Comparison of ENCODE assay signal across 8 cellular contexts in the genomic region with DNA sequence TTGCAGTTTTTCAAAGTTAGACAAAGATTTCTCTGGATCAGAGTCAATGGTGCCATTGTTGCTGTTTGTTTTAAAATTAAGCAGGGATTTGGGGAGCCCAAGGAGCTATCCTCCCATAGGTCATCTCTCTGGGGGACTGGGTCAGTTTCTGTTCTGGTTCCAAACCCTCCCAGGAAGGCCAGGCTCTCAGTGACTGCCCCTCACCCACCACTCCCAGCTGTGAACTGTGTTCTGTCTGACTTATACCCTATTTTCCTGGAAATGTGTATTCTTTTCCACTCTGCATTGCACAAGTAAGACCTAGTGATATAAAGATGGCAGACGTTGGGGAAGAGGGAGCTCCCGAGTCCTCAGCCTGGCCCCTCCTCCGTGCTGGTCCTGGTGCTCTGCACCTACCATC.
"Had no signal": no experiment of that assay in that cellular context is flagged by ENCODE, and none has a peak within 500 bp of the region (broad histone marks: within the 10 kb centered on the region; RNA-seq: fewer than 3 reads in every experiment).

No MANE protein-coding gene starts in this region.

- H3K4me1 Mint-ChIP-seq: IgD-negative memory B cell had no signal

- ATAC-seq: HCT116 had no signal

- H3K27ac Mint-ChIP-seq: IgD-negative memory B cell had no signal

- H3K36me3 ChIP-seq: HAP-1 had no signal

- H3K9me3 Mint-ChIP-seq: HFFc6, IgD-negative memory B cell had no signal

- H3K36me3 Mint-ChIP-seq: IgD-negative memory B cell had no signal

- H3K4me3 ChIP-seq: GM23248, HAP-1 had no signal

- H2AFZ ChIP-seq: GM23248 had no signal

- H3K9me3 ChIP-seq: HAP-1 had no signal

- H3K9ac ChIP-seq: GM23248 had no signal

- H3K4me1 ChIP-seq: HAP-1 had no signal

- H3K4me3 Mint-ChIP-seq: HFFc6, IgD-negative memory B cell had no signal

- DNase-seq: GM23248, GOT3, H7, HFFc6 had no signal

- FAIRE-seq: HTR-8/SVneo had no signal
